In genomic region chr6:28606424-28607391, GRCh38 we compare ENCODE assay signal across 8 cellular contexts.
DNase-seq lines count a peak whose midpoint lies in the region; ATAC-seq and TF ChIP-seq lines count a peak whose summit lies in the region.

No MANE protein-coding gene starts in this region.

- no peaks in the 10 kb centered on the region for H3K9me3 Mint-ChIP-seq in activated naive CD8-positive, alpha-beta T cell treated with anti-CD3 and anti-CD28 coated beads, Interleukin-2, amount 10 ng/mL, durations not matched to agents 7 days and 5 days
- H3K9me3 Mint-ChIP-seq in stimulated activated naive B cell treated with anti-CD40 and anti-IgM and Interleukin-4, amounts not matched to agents 10 μg/mL and 1 μg/mL and 100 μg/mL, for 72 hours = peaks cover 0 to 2% of the 10 kb centered on the region in 2 donors

- intact Hi-C loops in ascending aorta (cut with DNase I) = no loop called here

- POLR2A ChIA-PET in activated naive CD8-positive, alpha-beta T cell treated with anti-CD3 and anti-CD28 coated beads, Interleukin-2, amount 10 ng/mL, durations not matched to agents 7 days and 5 days (lab: Charles Lee) = interaction anchor here (0.6 to 1.2 kb wide), 2 partner anchors 8 to 15 kb away, joined by 3 to 5 read pairs; no protein-coding TSS in a partner anchor

- H3K36me3 ChIP-seq in ascending aorta = no peaks in the 10 kb centered on the region

- H3K9me3 ChIP-seq in iPS-18c (ENCODE audit: control insufficient read depth, insufficient read depth, low read length) (no peaks in the 10 kb centered on the region), ascending aorta (no peaks in the 10 kb centered on the region)

- H3K4me3 Mint-ChIP-seq in activated naive CD8-positive, alpha-beta T cell treated with anti-CD3 and anti-CD28 coated beads, Interleukin-2, amount 10 ng/mL, durations not matched to agents 7 days and 5 days = peak overlapping the region; percentile 9
- H3K4me3 Mint-ChIP-seq in stimulated activated naive B cell treated with anti-CD40 and anti-IgM and Interleukin-4, amounts not matched to agents 10 μg/mL and 1 μg/mL and 100 μg/mL, for 72 hours = peak overlapping the region; percentile 32 to 64

- H3K27ac ChIP-seq in ascending aorta = no peak overlapping the region

- H3K27me3 ChIP-seq in ascending aorta = no peaks in the 10 kb centered on the region

- no peaks in the 10 kb centered on the region for H3K36me3 Mint-ChIP-seq in activated naive CD8-positive, alpha-beta T cell treated with anti-CD3 and anti-CD28 coated beads, Interleukin-2, amount 10 ng/mL, durations not matched to agents 7 days and 5 days
- no peaks in the 10 kb centered on the region for H3K36me3 Mint-ChIP-seq in stimulated activated naive B cell treated with anti-CD40 and anti-IgM and Interleukin-4, amounts not matched to agents 10 μg/mL and 1 μg/mL and 100 μg/mL, for 72 hours

- peak; percentile 41 for ATAC-seq in HG03175 (IDR thresholded peaks at IDR 0.05; ENCODE audit: unreplicated experiment)
- peak; percentile 39 for ATAC-seq in activated naive CD8-positive, alpha-beta T cell treated with anti-CD3 and anti-CD28 coated beads, Interleukin-2, amount 10 ng/mL, durations not matched to agents 7 days and 5 days (ENCODE audit: low read depth)
- peak; percentile 57 to 77 for ATAC-seq in stimulated activated naive B cell treated with anti-CD40 and anti-IgM and Interleukin-4, amounts not matched to agents 10 μg/mL and 1 μg/mL and 100 μg/mL, for 72 hours (replicated peaks)

- no peak overlapping the region for H3K27ac Mint-ChIP-seq in activated naive CD8-positive, alpha-beta T cell treated with anti-CD3 and anti-CD28 coated beads, Interleukin-2, amount 10 ng/mL, durations not matched to agents 7 days and 5 days
- H3K27ac Mint-ChIP-seq in stimulated activated naive B cell treated with anti-CD40 and anti-IgM and Interleukin-4, amounts not matched to agents 10 μg/mL and 1 μg/mL and 100 μg/mL, for 72 hours = peak overlapping the region; percentile 84

- peaks cover 68% of the 10 kb centered on the region for H3K27me3 Mint-ChIP-seq in activated naive CD8-positive, alpha-beta T cell treated with anti-CD3 and anti-CD28 coated beads, Interleukin-2, amount 10 ng/mL, durations not matched to agents 7 days and 5 days
- peaks cover 36 to 57% of the 10 kb centered on the region in 2 donors for H3K27me3 Mint-ChIP-seq in stimulated activated naive B cell treated with anti-CD40 and anti-IgM and Interleukin-4, amounts not matched to agents 10 μg/mL and 1 μg/mL and 100 μg/mL, for 72 hours

- TF ChIP-seq CTCF in ascending aorta (IDR thresholded peaks at IDR 0.05) = no peak

- DNase-seq in Daoy (ENCODE audit: low read depth) = peak; percentile 91
- DNase-seq in NCI-H774 (lab: John Stamatoyannopoulos, UW) = peak; percentile 84
- no peak for DNase-seq in activated naive CD8-positive, alpha-beta T cell treated with anti-CD3 and anti-CD28 coated beads, Interleukin-2, amount 10 ng/mL, durations not matched to agents 7 days and 5 days
- DNase-seq in stimulated activated naive B cell treated with anti-CD40 and anti-IgM and Interleukin-4, amounts not matched to agents 10 μg/mL and 1 μg/mL and 100 μg/mL, for 72 hours = no peak
- no peak for DNase-seq in effector CD8-positive, alpha-beta T cell (lab: John Stamatoyannopoulos, UW)
- DNase-seq in ascending aorta (ENCODE audit: low spot score in 2 of 2) = no peak

- H3K4me3 ChIP-seq in iPS-18c (ENCODE audit: insufficient read depth, low read depth, low read length) = peak overlapping the region; percentile 55
- no peak overlapping the region for H3K4me3 ChIP-seq in ascending aorta

- no peaks in the 10 kb centered on the region for H3K4me1 ChIP-seq in ascending aorta

- peaks cover 5% of the 10 kb centered on the region for H3K4me1 Mint-ChIP-seq in activated naive CD8-positive, alpha-beta T cell treated with anti-CD3 and anti-CD28 coated beads, Interleukin-2, amount 10 ng/mL, durations not matched to agents 7 days and 5 days
- H3K4me1 Mint-ChIP-seq in stimulated activated naive B cell treated with anti-CD40 and anti-IgM and Interleukin-4, amounts not matched to agents 10 μg/mL and 1 μg/mL and 100 μg/mL, for 72 hours = peaks cover 4 to 5% of the 10 kb centered on the region in 2 donors

Comparison
In these comparisons a context has a peak if more than half of its experiments do, and no peak if none do; other contexts are left out.
1. DNase-seq: peak in Daoy (single experiment) and NCI-H774 (single experiment); none in activated naive CD8-positive, alpha-beta T cell treated with anti-CD3 and anti-CD28 coated beads, Interleukin-2, amount 10 ng/mL, durations not matched to agents 7 days and 5 days (single experiment), stimulated activated naive B cell treated with anti-CD40 and anti-IgM and Interleukin-4, amounts not matched to agents 10 μg/mL and 1 μg/mL and 100 μg/mL, for 72 hours (single experiment), effector CD8-positive, alpha-beta T cell (single experiment) and ascending aorta (0 of 2).
2. Peak in every context shown above with its lines, with median percentiles within 50 percentile points of each other: ATAC-seq.